ENCODE assay signal across 9 cellular contexts in genomic region chr1:113191579-113192076, GRCh38.
A peak's percentile ranks its signal among the peaks of the same experiment; 100 is the strongest.
DNase-seq lines count a peak whose midpoint lies in the region; ATAC-seq and TF ChIP-seq lines count a peak whose summit lies in the region.
"Had no signal": no experiment of that assay in that cellular context is flagged by ENCODE, and none has a peak within 500 bp of the region (broad histone marks: within the 10 kb centered on the region; RNA-seq: fewer than 3 reads in every experiment).

No MANE protein-coding gene starts in this region.

- ATAC-seq in GM18861 (IDR thresholded peaks at IDR 0.05; ENCODE audit: unreplicated experiment) (peak; percentile 62), HG02798 (IDR thresholded peaks at IDR 0.05; ENCODE audit: poor library complexity, unreplicated experiment) (peak; percentile 58), GM18907 (IDR thresholded peaks at IDR 0.05; ENCODE audit: unreplicated experiment) (no peak)
- ATAC-seq in activated T-cell treated with anti-CD3 and anti-CD28 coated beads, Interleukin-2, amount 50 U/mL, for 4 hours: no peak

- peak overlapping the region in 1 of 2 donors; percentile 2 for H3K9ac ChIP-seq in mucosa of rectum (ENCODE audit: low read depth in 1 of 2, low read length in 2 of 2)

- H3K27me3 ChIP-seq in Peyer's patch: no peaks in the 10 kb centered on the region
- H3K27me3 ChIP-seq in mucosa of rectum (ENCODE audit: control insufficient read depth in 2 of 2, insufficient read depth in 2 of 2, low read length in 2 of 2): no peaks in the 10 kb centered on the region

- TF ChIP-seq CTCF in Peyer's patch (IDR thresholded peaks at IDR 0.05): no peak

- no peak for TF ChIP-seq POLR2A in Peyer's patch (IDR thresholded peaks at IDR 0.05)

- H3K4me3 Mint-ChIP-seq in activated T-cell treated with anti-CD3 and anti-CD28 coated beads, Interleukin-2, amount 50 U/mL, for 4 hours: no peak overlapping the region

- H3K27me3 Mint-ChIP-seq in activated T-cell treated with anti-CD3 and anti-CD28 coated beads, Interleukin-2, amount 50 U/mL, for 4 hours (ENCODE audit: low read depth): peaks cover 21% of the 10 kb centered on the region

- H3K27ac ChIP-seq in Peyer's patch (peak overlapping the region in 3 of 4 donors; percentile 28 to 63 (median 60)), mucosa of rectum (ENCODE audit: low read depth in 2 of 2, low read length in 2 of 2) (peak overlapping the region; percentile 76 to 81)

- H3K4me1 Mint-ChIP-seq in activated T-cell treated with anti-CD3 and anti-CD28 coated beads, Interleukin-2, amount 50 U/mL, for 4 hours (ENCODE audit: low read depth): no peaks in the 10 kb centered on the region

- H3K9me3 Mint-ChIP-seq in activated T-cell treated with anti-CD3 and anti-CD28 coated beads, Interleukin-2, amount 50 U/mL, for 4 hours: peaks cover 4% of the 10 kb centered on the region

- H3K36me3 ChIP-seq in Peyer's patch: no peaks in the 10 kb centered on the region
- H3K36me3 ChIP-seq in mucosa of rectum (ENCODE audit: control insufficient read depth in 2 of 2, insufficient read depth in 2 of 2, low read length in 2 of 2): no peaks in the 10 kb centered on the region

- DNase-seq in Peyer's patch: peak in 1 of 3 donors; percentile 71
- DNase-seq in effector CD4-positive, alpha-beta T cell: no peak
- no peak for DNase-seq in activated T-cell treated with anti-CD3 and anti-CD28 coated beads, Interleukin-2, amount 50 U/mL, for 4 hours
- DNase-seq in activated CD4-positive, alpha-beta T cell treated with anti-CD3 and anti-CD28 coated beads, Interleukin-2, amount 50 U/mL, for 4 hours: no peak
- DNase-seq: activated T-cell treated with anti-CD3 and anti-CD28 coated beads, Interleukin-2, amount 50 U/mL, for 1 hour had no signal

- H3K4me3 ChIP-seq in Peyer's patch (no peak overlapping the region), mucosa of rectum (ENCODE audit: low read length in 2 of 2) (peak overlapping the region; percentile 20 to 39)

- H3K4me1 ChIP-seq in Peyer's patch (no peaks in the 10 kb centered on the region), mucosa of rectum (ENCODE audit: control insufficient read depth in 2 of 2, insufficient read depth in 2 of 2, low read length in 2 of 2) (peaks cover 2 to 14% of the 10 kb centered on the region in 2 donors)

- H3K36me3 Mint-ChIP-seq in activated T-cell treated with anti-CD3 and anti-CD28 coated beads, Interleukin-2, amount 50 U/mL, for 4 hours (ENCODE audit: insufficient read depth): no peaks in the 10 kb centered on the region

- H3K9me3 ChIP-seq in Peyer's patch (no peaks in the 10 kb centered on the region), mucosa of rectum (ENCODE audit: control insufficient read depth in 2 of 2, low read length in 2 of 2) (no peaks in the 10 kb centered on the region)

Comparison
In these comparisons a context has a peak if more than half of its experiments do, and no peak if none do; other contexts are left out.
1. ATAC-seq: peak in GM18861 (single experiment) and HG02798 (single experiment); none in activated T-cell treated with anti-CD3 and anti-CD28 coated beads, Interleukin-2, amount 50 U/mL, for 4 hours (0 of 2) and GM18907 (single experiment).
2. H3K4me3 ChIP-seq: peak in mucosa of rectum (2 of 2); none in Peyer's patch (0 of 4).